11 cellular contexts compared by ENCODE assay signal in genomic region chr14:53894456-53894855, GRCh38.
DNase-seq lines count a peak whose midpoint lies in the region; ATAC-seq and TF ChIP-seq lines count a peak whose summit lies in the region.
"Had no signal": no experiment of that assay in that cellular context is flagged by ENCODE, and none has a peak within 500 bp of the region (broad histone marks: within the 10 kb centered on the region; RNA-seq: fewer than 3 reads in every experiment).

No MANE protein-coding gene starts in this region.

- intact Hi-C loops in mammary epithelial cell (cut with micrococcal nuclease): no loop called here

- H3K4me1 ChIP-seq in ACC112 (ENCODE audit: control insufficient read depth, insufficient read depth, low read length, unreplicated experiment) (peaks cover 21% of the 10 kb centered on the region), mammary epithelial cell (ENCODE audit: insufficient read depth, low read length) (peaks cover 10% of the 10 kb centered on the region)

- DNase-seq in mammary epithelial cell: peak; percentile 50
- DNase-seq in GF-D8 (lab: John Stamatoyannopoulos, UW): no peak
- DNase-seq in NCI-H1930 (lab: John Stamatoyannopoulos, UW): no peak
- DNase-seq in islet precursor cell: no peak
- no peak for DNase-seq in activated CD4-positive, alpha-beta T cell treated with anti-CD3 and anti-CD28 coated beads for 1 hour
- DNase-seq: CD8-positive, alpha-beta memory T cell had no signal

- peak overlapping the region; percentile 35; the same call in 1 of the 2 replicates for H3K4me3 ChIP-seq in ACC112 (ENCODE audit: low read depth, low read length)
- no peak overlapping the region for H3K4me3 ChIP-seq in mammary epithelial cell (replicated peaks in 1 of 3; ENCODE audit: insufficient read depth in 1 of 3, low read depth in 2 of 3, low read length in 3 of 3)
- H3K4me3 ChIP-seq: cardiac muscle cell, lung had no signal

- ATAC-seq in GM19023 (IDR thresholded peaks at IDR 0.05; ENCODE audit: unreplicated experiment) (peak; percentile 83), HG03108 (IDR thresholded peaks at IDR 0.05; ENCODE audit: unreplicated experiment) (peak; percentile 76)

- no TSS peak for BruUV-seq in mammary epithelial cell (replicated peaks; lab: Mats Ljungman, UMichigan)

- dilution Hi-C loops in mammary epithelial cell (cut with HindIII; ENCODE audit: low sequenced_read_pairs): no loop called here

- in situ Hi-C loops in mammary epithelial cell (cut with MboI; ENCODE audit: low sequenced_read_pairs in 2 of 2): no loop called here

- H3K27ac ChIP-seq in ACC112 (ENCODE audit: low read depth, low read length) (no peak overlapping the region), mammary epithelial cell (ENCODE audit: insufficient read depth, low read depth, low read length) (no peak overlapping the region)
- H3K27ac ChIP-seq: cardiac muscle cell had no signal

- H3K79me2 ChIP-seq in ACC112 (ENCODE audit: control insufficient read depth, insufficient read depth, low read length, unreplicated experiment) (no peaks in the 10 kb centered on the region), mammary epithelial cell (ENCODE audit: insufficient read depth, low read length) (no peaks in the 10 kb centered on the region)

- peak overlapping the region; percentile 13 for H3K4me2 ChIP-seq in mammary epithelial cell (ENCODE audit: insufficient read depth, low read depth, low read length)

- H3K9ac ChIP-seq in mammary epithelial cell (ENCODE audit: insufficient read depth, low read length): no peak overlapping the region

- 38% methylated on average over 2 of the region's 2 CpGs for WGBS in mammary epithelial cell (ENCODE audit: low coverage, missing lambda C conversion rate)

- no peaks in the 10 kb centered on the region for H3K36me3 ChIP-seq in ACC112 (ENCODE audit: insufficient read depth, low read length)
- no peaks in the 10 kb centered on the region for H3K36me3 ChIP-seq in mammary epithelial cell (ENCODE audit: insufficient read depth, low read length)
- H3K36me3 ChIP-seq: cardiac muscle cell had no signal

- no peaks in the 10 kb centered on the region for H3K9me3 ChIP-seq in mammary epithelial cell (replicated peaks; ENCODE audit: insufficient read depth, low read length)

- peak overlapping the region; percentile 10 for H2AFZ ChIP-seq in ACC112 (ENCODE audit: low read length, unreplicated experiment)
- H2AFZ ChIP-seq in mammary epithelial cell (ENCODE audit: low read depth, low read length): no peak overlapping the region

- CTCF ChIA-PET in mammary epithelial cell (lab: Charles Lee; ENCODE audit: low non-redundant PET): no interaction called here

- TF ChIP-seq CTCF in mammary epithelial cell (conservative IDR thresholded peaks at IDR 0.05 in 1 of 2, IDR thresholded peaks at IDR 0.05 in 1 of 2; ENCODE audit: extremely low read depth in 1 of 2, insufficient read depth in 1 of 2, low read depth in 1 of 2, low read length in 2 of 2): no peak

- no peaks in the 10 kb centered on the region for H4K20me1 ChIP-seq in mammary epithelial cell (ENCODE audit: insufficient read depth, low read length)

- H3K27me3 ChIP-seq in ACC112 (ENCODE audit: insufficient read depth, low read length): no peaks in the 10 kb centered on the region
- no peaks in the 10 kb centered on the region for H3K27me3 ChIP-seq in mammary epithelial cell (ENCODE audit: insufficient read depth, low read length)
- H3K27me3 ChIP-seq: cardiac muscle cell had no signal
